In the genomic region with DNA sequence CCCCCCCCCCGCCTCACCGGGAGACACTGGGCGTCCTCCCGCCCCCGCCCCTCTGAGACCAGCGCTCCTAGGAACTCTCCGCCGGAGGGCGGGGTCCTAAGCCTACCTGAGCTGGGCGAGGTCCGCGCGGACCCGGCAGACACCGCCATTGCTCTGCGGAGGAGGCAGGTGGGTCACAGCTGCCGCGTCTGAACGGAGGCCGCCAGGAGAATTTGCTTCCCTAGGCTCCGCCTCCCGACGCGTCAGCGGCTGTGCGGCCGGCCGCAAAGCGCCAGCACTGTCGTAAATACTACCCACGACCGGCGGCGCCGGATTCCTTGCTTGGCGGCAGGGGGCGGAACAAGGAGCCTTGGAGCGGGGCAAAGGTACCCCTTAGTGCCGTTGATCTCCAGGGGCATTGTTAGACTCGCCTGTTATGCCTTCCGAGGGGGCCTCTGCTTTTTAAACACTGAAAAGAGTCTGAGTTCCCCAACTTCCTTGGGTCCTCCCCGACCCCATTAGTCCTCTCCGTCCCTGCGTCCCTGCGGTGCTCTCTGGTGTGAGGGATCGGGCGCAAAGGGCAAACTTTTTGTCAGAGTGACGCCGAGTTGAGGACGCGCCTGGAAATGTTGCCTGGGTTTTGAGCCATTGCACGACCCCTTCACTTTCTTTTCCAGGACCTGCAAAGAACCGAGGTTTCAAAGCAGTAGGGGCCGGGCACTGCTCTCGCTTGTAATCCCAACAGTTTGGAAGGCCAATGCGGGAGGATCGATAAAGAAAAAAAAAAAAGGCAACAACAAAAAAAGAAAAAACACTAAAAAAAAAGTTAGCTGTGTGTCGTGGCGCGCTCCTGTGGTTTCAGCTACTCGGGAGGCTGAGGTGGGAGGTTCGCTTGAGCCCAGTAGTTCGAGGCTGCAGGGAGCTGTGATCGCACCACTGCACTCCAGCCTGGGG, we compare ENCODE assay signal across 8 cellular contexts. TPM values are rescaled to one million over a fixed set of nuclear protein-coding genes. Genes with fewer than 3 reads are reported as not detected.
A peak's percentile ranks its signal among the peaks of the same experiment; 100 is the strongest.
DNase-seq lines count a peak whose midpoint lies in the region; ATAC-seq and TF ChIP-seq lines count a peak whose summit lies in the region.

Gene GGCX, minus strand, starts transcription at position 214 of the 933 bp plus-strand sequence. Its CDS starts 65 bp downstream, at position 149.

- peak within 1 kb of the TSS; percentile 96 for H3K27ac Mint-ChIP-seq in CD8-positive, alpha-beta T cell
- peak within 1 kb of the TSS; percentile 99 for H3K27ac Mint-ChIP-seq in activated CD8-positive, alpha-beta T cell treated with anti-CD3 and anti-CD28 coated beads, Interleukin-2, amount 10 ng/mL, durations not matched to agents 7 days and 5 days

- CTCF ChIA-PET in CD8-positive, alpha-beta T cell (lab: Charles Lee) = interaction anchor here (0.6 to 3.3 kb wide), 5 partner anchors 10 to 207 kb away, joined by 3 to 30 read pairs (median 9); partner anchors contain the start of genes ELMOD3, RETSAT, SH2D6 and TMEM150A
- CTCF ChIA-PET in activated CD8-positive, alpha-beta T cell treated with anti-CD3 and anti-CD28 coated beads, Interleukin-2, amount 10 ng/mL, durations not matched to agents 7 days and 5 days (lab: Charles Lee) = interaction anchor here (0.6 to 4.9 kb wide), 7 partner anchors 10 to 146 kb away, joined by 3 to 32 read pairs (median 3); partner anchors contain the start of genes MAT2A and SH2D6

- POLR2A ChIA-PET in CD8-positive, alpha-beta T cell (lab: Charles Lee) = interaction anchor here (0.6 to 3.3 kb wide), 14 partner anchors 9 to 633 kb away, joined by 3 to 22 read pairs (median 4); partner anchors contain the start of genes MAT2A, SH2D6 and VAMP5
- POLR2A ChIA-PET in activated CD8-positive, alpha-beta T cell treated with anti-CD3 and anti-CD28 coated beads, Interleukin-2, amount 10 ng/mL, durations not matched to agents 7 days and 5 days (lab: Charles Lee) = interaction anchor here (0.6 to 2.1 kb wide), 13 partner anchors 9 to 245 kb away, joined by 3 to 13 read pairs (median 4); partner anchors contain the start of genes C2orf68, ELMOD3, RETSAT and RNF181

- intact Hi-C loops in CD8-positive, alpha-beta T cell (cut with DNase I, micrococcal nuclease) = loop anchor here (1.0 to 5.0 kb wide), 9 partner anchors 15 to 209 kb away; partner anchors contain the start of genes MAT2A (in 2 of the 2), RNF181 (in 2 of the 2), SH2D6 (in 2 of the 2) and USP39 (in 2 of the 2)

- peaks cover 4% of the 10 kb centered on the region for H3K36me3 ChIP-seq in CD8-positive, alpha-beta T cell (ENCODE audit: insufficient read depth, low read length)

- peak within 1 kb of the TSS; percentile 94 for H3K4me3 Mint-ChIP-seq in CD8-positive, alpha-beta T cell
- peak within 1 kb of the TSS; percentile 99 for H3K4me3 Mint-ChIP-seq in activated CD8-positive, alpha-beta T cell treated with anti-CD3 and anti-CD28 coated beads, Interleukin-2, amount 10 ng/mL, durations not matched to agents 7 days and 5 days

- peaks cover 21% of the 10 kb centered on the region for H3K4me1 Mint-ChIP-seq in CD8-positive, alpha-beta T cell (ENCODE audit: low read depth)
- H3K4me1 Mint-ChIP-seq in activated CD8-positive, alpha-beta T cell treated with anti-CD3 and anti-CD28 coated beads, Interleukin-2, amount 10 ng/mL, durations not matched to agents 7 days and 5 days (ENCODE audit: low read depth) = peaks cover 38% of the 10 kb centered on the region

- DNase-seq in CD8-positive, alpha-beta T cell = peak; percentile 89 to 97 (median 94)
- DNase-seq in HPDE6-E6E7 (ENCODE audit: extremely low spot score) = peak; percentile 89
- peak; percentile 39 for DNase-seq in NK-92 (lab: John Stamatoyannopoulos, UW; ENCODE audit: unreplicated experiment)
- DNase-seq in activated CD8-positive, alpha-beta T cell treated with anti-CD3 and anti-CD28 coated beads, Interleukin-2, amount 10 ng/mL, durations not matched to agents 7 days and 5 days = peak; percentile 97
- peak; percentile 94 for DNase-seq in effector CD4-positive, alpha-beta T cell
- peak; percentile 95 to 96 for DNase-seq in lung microvascular endothelial cell (ENCODE audit: low read depth in 2 of 2)
- peak; percentile 77 to 96 (median 90) for DNase-seq in stimulated activated CD4-positive, alpha-beta T cell treated with anti-CD3 and anti-CD28 coated beads, TNF-alpha, amount 100 ng/mL, for 4 hours (ENCODE audit: low read depth in 3 of 3)

- H3K27ac ChIP-seq in CD8-positive, alpha-beta T cell (ENCODE audit: low read depth, low read length) = peak within 1 kb of the TSS; percentile 72

- peaks cover 29% of the 10 kb centered on the region for H3K36me3 Mint-ChIP-seq in CD8-positive, alpha-beta T cell
- peaks cover 11% of the 10 kb centered on the region for H3K36me3 Mint-ChIP-seq in activated CD8-positive, alpha-beta T cell treated with anti-CD3 and anti-CD28 coated beads, Interleukin-2, amount 10 ng/mL, durations not matched to agents 7 days and 5 days (ENCODE audit: low read depth)

- TF ChIP-seq CTCF in CD8-positive, alpha-beta T cell (IDR thresholded peaks at IDR 0.05) = no peak

- H3K9me3 ChIP-seq in CD8-positive, alpha-beta T cell (ENCODE audit: low read length) = no peaks in the 10 kb centered on the region

- H3K27me3 ChIP-seq in CD8-positive, alpha-beta T cell (ENCODE audit: insufficient read depth, low read length) = no peaks in the 10 kb centered on the region

- peaks cover 6% of the 10 kb centered on the region for H3K4me1 ChIP-seq in CD8-positive, alpha-beta T cell (ENCODE audit: insufficient read depth, low read length)

- no peaks in the 10 kb centered on the region for H3K27me3 Mint-ChIP-seq in CD8-positive, alpha-beta T cell (ENCODE audit: low read depth)
- no peaks in the 10 kb centered on the region for H3K27me3 Mint-ChIP-seq in activated CD8-positive, alpha-beta T cell treated with anti-CD3 and anti-CD28 coated beads, Interleukin-2, amount 10 ng/mL, durations not matched to agents 7 days and 5 days (ENCODE audit: low read depth)

- H3K4me3 ChIP-seq in CD8-positive, alpha-beta T cell (ENCODE audit: low read depth, low read length) = peak within 1 kb of the TSS; percentile 82

- ATAC-seq in CD8-positive, alpha-beta T cell = peak; percentile 91
- ATAC-seq in GM19467 (IDR thresholded peaks at IDR 0.05; ENCODE audit: unreplicated experiment) = peak; percentile 90
- ATAC-seq in activated CD8-positive, alpha-beta T cell treated with anti-CD3 and anti-CD28 coated beads, Interleukin-2, amount 10 ng/mL, durations not matched to agents 7 days and 5 days = peak; percentile 97

- H3K9me3 Mint-ChIP-seq in CD8-positive, alpha-beta T cell = no peaks in the 10 kb centered on the region
- no peaks in the 10 kb centered on the region for H3K9me3 Mint-ChIP-seq in activated CD8-positive, alpha-beta T cell treated with anti-CD3 and anti-CD28 coated beads, Interleukin-2, amount 10 ng/mL, durations not matched to agents 7 days and 5 days (ENCODE audit: insufficient read depth)

RNA-seq across cellular contexts. Expression of gene GGCX, which starts in this region (rescaled TPM):
- total RNA-seq in CD8-positive, alpha-beta T cell = 10 to 100 TPM; 20.7 to 24.0 TPM
- total RNA-seq in activated CD8-positive, alpha-beta T cell treated with anti-CD3 and anti-CD28 coated beads, Interleukin-2, amount 10 ng/mL, durations not matched to agents 7 days and 5 days = 10 to 100 TPM; 18.9 to 20.0 TPM
- total RNA-seq in lung microvascular endothelial cell = 24.0 and 31.9 TPM in 2 replicates

Comparison
In these comparisons a context has a peak if more than half of its experiments do, and no peak if none do; other contexts are left out.
1. Peak in every context shown above with its lines: DNase-seq, ATAC-seq, H3K4me3 ChIP-seq and H3K27ac ChIP-seq.
2. DNase-seq: peak in every context shown above with its lines; median percentile 97 in activated CD8-positive, alpha-beta T cell treated with anti-CD3 and anti-CD28 coated beads, Interleukin-2, amount 10 ng/mL, durations not matched to agents 7 days and 5 days; 96 in lung microvascular endothelial cell; 94 in CD8-positive, alpha-beta T cell; 94 in effector CD4-positive, alpha-beta T cell; 90 in stimulated activated CD4-positive, alpha-beta T cell treated with anti-CD3 and anti-CD28 coated beads, TNF-alpha, amount 100 ng/mL, for 4 hours; 89 in HPDE6-E6E7; 39 in NK-92.